Comparison of ENCODE assay signal across 2 cellular contexts in genomic region chr12:6849427-6849826, GRCh38.
TF ChIP-seq lines count a peak whose summit lies in the region.

No MANE protein-coding gene starts in this region.

TF ChIP-seq in SK-N-SH, 30 proteins besides CTCF, POLR2A, EP300 and RAD21:
- TF ChIP-seq USF1 (IDR thresholded peaks at IDR 0.05; ENCODE audit: borderline replicate concordance, low read depth) (no peak), RCOR1 (IDR thresholded peaks at IDR 0.05; ENCODE audit: low read length) (no peak), NFIC (IDR thresholded peaks at IDR 0.05; ENCODE audit: borderline replicate concordance) (no peak), TEAD4 (IDR thresholded peaks at IDR 0.05; ENCODE audit: borderline replicate concordance, insufficient read depth) (no peak)
TF ChIP-seq in SK-N-SH: peak in this region for 0.

TF ChIP-seq in SK-N-SH treated with all-trans-retinoic acid at 6 μM for 48 hours, 23 proteins besides CTCF, POLR2A, EP300 and RAD21:
- TF ChIP-seq CSRNP3 (CRISPR knock-in tag; IDR thresholded peaks at IDR 0.05) = no peak
- TF ChIP-seq ESRRG (CRISPR knock-in tag; IDR thresholded peaks at IDR 0.05) = no peak
- no peak for TF ChIP-seq POU6F1 (CRISPR knock-in tag; IDR thresholded peaks at IDR 0.05; ENCODE audit: borderline replicate concordance, low read depth)
- no peak for TF ChIP-seq CREB5 (CRISPR knock-in tag; IDR thresholded peaks at IDR 0.05; ENCODE audit: low read depth)
- no peak for TF ChIP-seq ZNF8 (CRISPR knock-in tag; IDR thresholded peaks at IDR 0.05)
- no peak for TF ChIP-seq TSHZ2 (CRISPR knock-in tag; IDR thresholded peaks at IDR 0.05)
- no peak for TF ChIP-seq RARB (CRISPR knock-in tag; IDR thresholded peaks at IDR 0.05)
- TF ChIP-seq GLIS3 (CRISPR knock-in tag; IDR thresholded peaks at IDR 0.05) = no peak
- no peak for TF ChIP-seq SNAI2 (CRISPR knock-in tag; IDR thresholded peaks at IDR 0.05)
- TF ChIP-seq ZC3H10 (CRISPR knock-in tag; IDR thresholded peaks at IDR 0.05) = no peak
- no peak for TF ChIP-seq ARNTL (CRISPR knock-in tag; IDR thresholded peaks at IDR 0.05; ENCODE audit: borderline replicate concordance, low read depth)
- TF ChIP-seq ZFP3 (CRISPR knock-in tag; IDR thresholded peaks at IDR 0.05) = no peak
- no peak for TF ChIP-seq BACH2 (CRISPR knock-in tag; IDR thresholded peaks at IDR 0.05; ENCODE audit: borderline replicate concordance)
- TF ChIP-seq CSDC2 (CRISPR knock-in tag; IDR thresholded peaks at IDR 0.05) = no peak
- TF ChIP-seq ZNF565 (CRISPR knock-in tag; conservative IDR thresholded peaks at IDR 0.05; ENCODE audit: low read depth) = no peak
- TF ChIP-seq TOX (CRISPR knock-in tag; IDR thresholded peaks at IDR 0.05; ENCODE audit: borderline replicate concordance) = no peak
- TF ChIP-seq TCF4 (CRISPR knock-in tag; IDR thresholded peaks at IDR 0.05; ENCODE audit: borderline replicate concordance) = no peak
- TF ChIP-seq OSR1 (CRISPR knock-in tag; IDR thresholded peaks at IDR 0.05) = no peak
